ENCODE assay signal across 32 cellular contexts in the genomic region with DNA sequence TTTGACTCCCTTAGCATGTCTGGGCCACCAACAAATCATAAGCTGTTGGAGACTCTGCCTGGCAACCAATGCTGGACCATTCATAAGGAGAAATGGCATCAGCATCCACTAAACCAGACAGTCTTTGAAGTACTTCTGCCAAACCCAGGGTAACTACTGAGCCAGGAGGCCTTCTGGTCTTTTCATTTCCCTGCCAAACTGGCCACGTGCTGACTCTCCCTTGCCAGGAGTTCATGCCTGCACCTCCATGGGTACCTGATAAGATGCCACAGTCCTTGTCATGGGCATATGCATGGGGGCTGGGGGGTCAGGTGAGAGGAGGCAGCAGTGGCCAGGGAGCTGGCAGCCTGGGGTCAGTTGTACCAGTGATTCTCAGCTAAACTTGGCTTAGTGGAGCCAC. TPM values are rescaled to one million over a fixed set of nuclear protein-coding genes. Genes with fewer than 3 reads are reported as not detected.
A peak's percentile ranks its signal among the peaks of the same experiment; 100 is the strongest.
DNase-seq lines count a peak whose midpoint lies in the region; FAIRE-seq and TF ChIP-seq lines count a peak whose summit lies in the region.
"Had no signal": no experiment of that assay in that cellular context is flagged by ENCODE, and none has a peak within 500 bp of the region (broad histone marks: within the 10 kb centered on the region; RNA-seq: fewer than 3 reads in every experiment).

No MANE protein-coding gene starts in this region.

- H3K36me3 ChIP-seq in bronchial epithelial cell (ENCODE audit: control insufficient read depth, insufficient read depth, low read length), result no peaks in the 10 kb centered on the region
- H3K36me3 ChIP-seq: upper lobe of right lung had no signal

- H3K4me3 ChIP-seq in bronchial epithelial cell (ENCODE audit: low read depth, low read length) (no peak overlapping the region), skin epidermis (no peak overlapping the region)
- H3K4me3 ChIP-seq: dorsolateral prefrontal cortex, PC-9, psoas muscle, upper lobe of right lung had no signal

- DNase-seq in DMS 273 (lab: John Stamatoyannopoulos, UW; ENCODE audit: unreplicated experiment), result peak; percentile 20
- DNase-seq in DMS 273 treated with DMSO at 0.1 percent for 48 hours (lab: John Stamatoyannopoulos, UW), result no peak
- DNase-seq in bronchial epithelial cell (ENCODE audit: low read depth), result peak; percentile 62
- DNase-seq in cardiac septum (ENCODE audit: low spot score), result peak; percentile 82
- DNase-seq in HK-2 (ENCODE audit: unreplicated experiment), result no peak
- DNase-seq in NCI-H345 (lab: John Stamatoyannopoulos, UW), result no peak
- no peak for DNase-seq in AML-193 (lab: John Stamatoyannopoulos, UW)
- DNase-seq: activated CD4-positive, alpha-beta T cell treated with anti-CD3 and anti-CD28 coated beads for 36 hours; activated CD8-positive, alpha-beta memory T cell treated with anti-CD3 and anti-CD28 coated beads, Interleukin-2, amount 50 U/mL, for 48 hours; activated CD8-positive, alpha-beta T cell treated with anti-CD3 and anti-CD28 coated beads for 36 hours; activated naive CD4-positive, alpha-beta T cell treated with Interleukin-2 at 50 U/mL for 16 hours; hypothalamus; NCI-H1048; NCI-H2107; NCI-H510A treated with DMSO at 0.1 percent for 48 hours; NK-92 treated with Interleukin-12 subunit alpha and Interleukin-12 subunit beta, amount 100 ng/mL, for 24 hours; PC-9; psoas muscle; SHP77 treated with DMSO at 0.1 percent for 48 hours; stimulated activated naive CD4-positive, alpha-beta T cell; upper lobe of right lung had no signal

- FAIRE-seq in bronchial epithelial cell (lab: Jason Lieb, UNC), result no peak
- FAIRE-seq: D721Med, endometrium, GM19239, H1 had no signal

- peak overlapping the region in 13 of 21 experiments; percentile 2 to 90 (median 49) for H3K27ac ChIP-seq in skin epidermis
- H3K27ac ChIP-seq: 22Rv1, dorsolateral prefrontal cortex, PC-9, psoas muscle, upper lobe of right lung had no signal

- TF ChIP-seq CTCF in bronchial epithelial cell (IDR thresholded peaks at IDR 0.05; ENCODE audit: insufficient read depth, low read length, severe bottlenecking), result no peak

- H3K27me3 ChIP-seq in bronchial epithelial cell (ENCODE audit: control insufficient read depth, insufficient read depth, low read length), result no peaks in the 10 kb centered on the region
- H3K27me3 ChIP-seq: dorsolateral prefrontal cortex, upper lobe of right lung had no signal

- intact Hi-C loops in cardiac septum (cut with DNase I), result no loop called here

RNA-seq across cellular contexts. Expression of a gene that starts 34.2 kb away (rescaled TPM):
- total RNA-seq in bronchial epithelial cell (1.0 TPM in 1 of 2 replicates, not detected in the other), cardiac septum (not detected)
- total RNA-seq: activated CD4-positive, alpha-beta T cell treated with anti-CD3 and anti-CD28 coated beads for 36 hours; activated CD8-positive, alpha-beta T cell treated with anti-CD3 and anti-CD28 coated beads for 36 hours; activated T-helper 1 cell treated with anti-CD3 and anti-CD28 coated beads, Interleukin-12 subunit alpha, Interleukin-12 subunit beta, Interleukin-2, Interleukin-4 antibody, amounts not matched to agents 30 ng/mL and 10 ng/mL and 1 ng/mL, durations not matched to agents 14 hours and 24 hours and 36 hours; Daoy; H1; HFFc6; mesenteric fat pad; PC-9; psoas muscle; upper lobe of right lung had no signal

Comparison
In these comparisons a context has a peak if more than half of its experiments do, and no peak if none do; other contexts are left out.
1. DNase-seq: peak in DMS 273 (single experiment), bronchial epithelial cell (single experiment) and cardiac septum (single experiment); none in DMS 273 treated with DMSO at 0.1 percent for 48 hours (single experiment), HK-2 (single experiment), NCI-H345 (single experiment) and AML-193 (0 of 2).